21 cellular contexts compared by ENCODE assay signal in the genomic region with DNA sequence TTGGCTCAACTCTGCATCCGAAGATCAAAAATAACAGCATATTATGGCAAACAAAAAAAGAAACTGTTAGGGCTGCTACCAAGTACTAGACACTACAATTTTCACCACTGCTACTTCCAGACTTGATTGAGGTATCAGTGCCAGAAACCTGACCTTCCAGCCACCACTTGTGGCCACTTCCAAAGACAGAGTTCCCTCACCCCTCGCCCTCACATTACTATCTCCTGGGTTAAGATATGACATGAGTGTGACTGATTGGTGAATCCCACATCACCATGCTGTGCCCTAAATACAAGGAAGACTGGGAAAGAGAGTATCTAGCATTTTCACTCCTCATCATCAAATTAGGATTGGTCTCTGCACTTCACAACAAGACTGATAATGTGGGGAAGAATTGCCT.
DNase-seq lines count a peak whose midpoint lies in the region; ATAC-seq, FAIRE-seq and TF ChIP-seq lines count a peak whose summit lies in the region.
"Had no signal": no experiment of that assay in that cellular context is flagged by ENCODE, and none has a peak within 500 bp of the region (broad histone marks: within the 10 kb centered on the region; RNA-seq: fewer than 3 reads in every experiment).

No MANE protein-coding gene starts in this region.

- no CpG with 5 or more reads among the region's 2 CpGs for WGBS in IMR-90 (ENCODE audit: extremely low coverage in 2 of 2, insufficient read length in 1 of 2), 2 experiments
- 67 to 74% (median 69%) methylated on average over 2 of the region's 2 CpGs for WGBS in small intestine, 3 donors

- no peak overlapping the region for H2AK9ac ChIP-seq in IMR-90 (replicated peaks; ENCODE audit: low read depth, low read length, poor library complexity)

- no peak for TF ChIP-seq RAD21 in IMR-90 (IDR thresholded peaks at IDR 0.05; ENCODE audit: low read length)

- H3K23ac ChIP-seq in IMR-90 (ENCODE audit: low read depth, low read length), result no peak overlapping the region

- H2AFZ ChIP-seq in IMR-90 (replicated peaks; ENCODE audit: low read length, poor library complexity), result no peak overlapping the region

- H3K9me3 ChIP-seq in IMR-90 (ENCODE audit: control insufficient read depth, insufficient read depth, low read length) (no peaks in the 10 kb centered on the region), small intestine (ENCODE audit: control insufficient read depth, low read depth) (no peaks in the 10 kb centered on the region)
- H3K9me3 ChIP-seq: BLaER1, Caco-2, HAP-1 had no signal

- peak overlapping the region; percentile 76; the same call in 1 of the 2 replicates for H4K5ac ChIP-seq in IMR-90 (ENCODE audit: low read depth, low read length)

- H2BK20ac ChIP-seq in IMR-90 (ENCODE audit: low read depth, low read length), result no peak overlapping the region

- no peak for TF ChIP-seq CTCF in IMR-90 (conservative IDR thresholded peaks at IDR 0.05; ENCODE audit: low read depth, low read length)

- no peak for FAIRE-seq in small intestine (lab: Jason Lieb, UNC)
- FAIRE-seq: G401.6, GM12892, H54 had no signal

- H2BK120ac ChIP-seq in IMR-90 (ENCODE audit: low read depth, low read length), result 0 out of 2 replicates have a peak overlapping the region, but pooled peaks have one; percentile 42

- H3K27me3 ChIP-seq in IMR-90 (ENCODE audit: control insufficient read depth, insufficient read depth, low read length), result no peaks in the 10 kb centered on the region
- no peaks in the 10 kb centered on the region for H3K27me3 ChIP-seq in small intestine (ENCODE audit: control insufficient read depth in 2 of 2, insufficient read depth in 2 of 2, low read length in 2 of 2)
- H3K27me3 ChIP-seq: BLaER1 had no signal

- H2BK15ac ChIP-seq in IMR-90 (ENCODE audit: low read depth, low read length), result peak overlapping the region; percentile 87; the same call in 1 of the 3 replicates

- no peaks in the 10 kb centered on the region for H3K79me1 ChIP-seq in IMR-90 (ENCODE audit: low read depth in 1 of 2, low read length in 2 of 2)

- H3K4ac ChIP-seq in IMR-90 (ENCODE audit: low read depth, low read length), result peak overlapping the region; percentile 1; the same call in 1 of the 2 replicates

- CTCF ChIA-PET in IMR-90 (lab: Yijun Ruan, JAX), result no interaction called here

- dilution Hi-C loops in IMR-90 (cut with HindIII; ENCODE audit: low sequenced_read_pairs, unreplicated experiment), result no loop called here

- POLR2A ChIA-PET in IMR-90 (lab: Charles Lee; ENCODE audit: unreplicated experiment), result no interaction called here

- H3K14ac ChIP-seq in IMR-90 (replicated peaks; ENCODE audit: low read depth, low read length), result 0 out of 2 replicates have a peak overlapping the region, but pooled peaks have one; percentile 56

- H2BK5ac ChIP-seq in IMR-90 (ENCODE audit: low read depth, low read length, poor library complexity, severe bottlenecking), result no peak overlapping the region

- no peak overlapping the region for H3K27ac ChIP-seq in IMR-90 (ENCODE audit: insufficient read depth, low read length)
- H3K27ac ChIP-seq in small intestine (ENCODE audit: low read depth in 1 of 2, low read length in 1 of 2), result no peak overlapping the region
- H3K27ac ChIP-seq: 22Rv1, BLaER1, C4-2B had no signal

- TF ChIP-seq POLR2A in IMR-90 (IDR thresholded peaks at IDR 0.05; ENCODE audit: low read depth, low read length), result no peak

- in situ Hi-C loops in IMR-90 (cut with MboI; ENCODE audit: low sequenced_read_pairs), result no loop called here

- BruUV-seq in IMR-90 (replicated peaks; lab: Mats Ljungman, UMichigan), result no TSS peak

- peak overlapping the region; percentile 90; the same call in 1 of the 2 replicates for H3K18ac ChIP-seq in IMR-90 (ENCODE audit: low read depth, low read length)

- no peaks in the 10 kb centered on the region for H3K9me1 ChIP-seq in IMR-90 (ENCODE audit: insufficient read depth, low read length)

- peak overlapping the region; percentile 76 for H2AK5ac ChIP-seq in IMR-90 (ENCODE audit: low read depth, low read length)

- H3K9ac ChIP-seq in IMR-90 (ENCODE audit: low read depth, low read length), result no peak overlapping the region
- H3K9ac ChIP-seq: BLaER1 had no signal

- no peak overlapping the region for H3K56ac ChIP-seq in IMR-90 (ENCODE audit: extremely low read depth, insufficient read depth, low read length)

- intact Hi-C loops in Right ventricle myocardium inferior (cut with DNase I), result no loop called here
- intact Hi-C loops in cardiac septum (cut with DNase I), result no loop called here
- intact Hi-C loops in IMR-90 (cut with micrococcal nuclease), result loop anchor here (10.0 kb wide), 2 partner anchors 249 to 979 kb away; no protein-coding TSS in a partner anchor
- intact Hi-C loops in left ventricle myocardium superior (cut with micrococcal nuclease), result no loop called here

- H4K20me1 ChIP-seq in IMR-90 (ENCODE audit: insufficient read depth, low read length), result no peaks in the 10 kb centered on the region
- H4K20me1 ChIP-seq: BLaER1 had no signal

- peak overlapping the region in 1 of 2 experiments; percentile 8; a peak in 1 of 4 replicates for H4K8ac ChIP-seq in IMR-90 (ENCODE audit: low read depth in 2 of 2, low read length in 2 of 2)

- H4K91ac ChIP-seq in IMR-90 (ENCODE audit: insufficient read depth, low read depth, low read length), result no peak overlapping the region

- H3K36me3 ChIP-seq in IMR-90 (ENCODE audit: control insufficient read depth, insufficient read depth, low read length), result no peaks in the 10 kb centered on the region
- H3K36me3 ChIP-seq in small intestine (ENCODE audit: control insufficient read depth in 2 of 2, insufficient read depth in 2 of 2, low read length in 2 of 2), result no peaks in the 10 kb centered on the region
- H3K36me3 ChIP-seq: BLaER1, HAP-1 had no signal

- ATAC-seq in Right ventricle myocardium inferior (peak; percentile 65), IMR-90 (ENCODE audit: low read depth) (no peak), left ventricle myocardium superior (peak; percentile 75)
- ATAC-seq: CD8-positive, alpha-beta T cell had no signal

- H3K4me3 ChIP-seq in IMR-90 (ENCODE audit: insufficient read depth, low read depth, low read length) (no peak overlapping the region), small intestine (ENCODE audit: low read depth in 1 of 2, low read length in 2 of 2) (no peak overlapping the region)
- H3K4me3 ChIP-seq: BLaER1, HAP-1 had no signal

- H3K4me2 ChIP-seq in IMR-90 (ENCODE audit: low read depth, low read length), result no peak overlapping the region
- H3K4me2 ChIP-seq: BLaER1 had no signal

- peaks cover 5% of the 10 kb centered on the region for H3K4me1 ChIP-seq in IMR-90 (ENCODE audit: control insufficient read depth, insufficient read depth, low read length)
- no peaks in the 10 kb centered on the region for H3K4me1 ChIP-seq in small intestine (ENCODE audit: control insufficient read depth in 2 of 2, insufficient read depth in 1 of 2, low read depth in 1 of 2, low read length in 1 of 2)
- H3K4me1 ChIP-seq: BLaER1, Caco-2, HAP-1 had no signal

- no peak for DNase-seq in Right ventricle myocardium inferior (ENCODE audit: missing footprints)
- DNase-seq in cardiac septum (ENCODE audit: low spot score), result no peak
- no peak for DNase-seq in IMR-90
- DNase-seq in left ventricle myocardium superior, result no peak
- DNase-seq in myocyte (ENCODE audit: low read depth), result peak; percentile 15
- no peak for DNase-seq in small intestine
- DNase-seq in inferior parietal cortex (ENCODE audit: extremely low spot score), result no peak
- DNase-seq: Caco-2; CD4-positive, CD25-positive, alpha-beta regulatory T cell; CD8-positive, alpha-beta T cell; DMS153; DND-41; GOT3; HFFc6 had no signal

TF ChIP-seq in IMR-90, 13 proteins besides CTCF, POLR2A, EP300 and RAD21:
- TF ChIP-seq SMC3 (IDR thresholded peaks at IDR 0.05; ENCODE audit: low read depth, low read length) (no peak), MAZ (IDR thresholded peaks at IDR 0.05; ENCODE audit: borderline replicate concordance, low read depth, low read length) (no peak), RCOR1 (IDR thresholded peaks at IDR 0.05; ENCODE audit: insufficient replicate concordance, low read length) (no peak), CEBPB (IDR thresholded peaks at IDR 0.05; ENCODE audit: low read depth, low read length) (no peak), BHLHE40 (IDR thresholded peaks at IDR 0.05; ENCODE audit: low read depth, low read length) (no peak), ELK1 (IDR thresholded peaks at IDR 0.05; ENCODE audit: borderline replicate concordance, low read depth, low read length) (no peak), USF2 (IDR thresholded peaks at IDR 0.05; ENCODE audit: low read depth, low read length) (no peak), RFX5 (IDR thresholded peaks at IDR 0.05; ENCODE audit: low read depth, low read length) (no peak), NFE2L2 (IDR thresholded peaks at IDR 0.05; ENCODE audit: low read depth, low read length) (no peak), CHD1 (IDR thresholded peaks at IDR 0.05; ENCODE audit: low read depth, low read length) (no peak), MAFK (IDR thresholded peaks at IDR 0.05; ENCODE audit: low read depth, low read length) (no peak), FOS (IDR thresholded peaks at IDR 0.05; ENCODE audit: low read depth, low read length) (no peak)
